27 cellular contexts compared by ENCODE assay signal in genomic region chr9:131169567-131169966, GRCh38.
"Had no signal": no experiment of that assay in that cellular context is flagged by ENCODE, and none has a peak within 500 bp of the region (broad histone marks: within the 10 kb centered on the region; RNA-seq: fewer than 3 reads in every experiment).

No MANE protein-coding gene starts in this region.

- H3K4me3 ChIP-seq: heart left ventricle, psoas muscle, sigmoid colon, transverse colon had no signal

- H3K9me3 ChIP-seq: heart left ventricle, psoas muscle, sigmoid colon, transverse colon had no signal

- H3K9ac ChIP-seq: parathyroid adenoma had no signal

- H3K4me1 ChIP-seq: parathyroid adenoma, psoas muscle had no signal

- H2AFZ ChIP-seq: parathyroid adenoma had no signal

- ATAC-seq: esophagus mucosa; heart left ventricle; left colon; psoas muscle; stimulated activated naive B cell treated with anti-CD40 and anti-IgM and Interleukin-4, amounts not matched to agents 10 μg/mL and 1 μg/mL and 100 μg/mL, for 72 hours; T-helper 17 cell had no signal

- H3K27ac ChIP-seq: heart left ventricle, parathyroid adenoma, psoas muscle, sigmoid colon, transverse colon had no signal

- H3K27me3 ChIP-seq: heart left ventricle, sigmoid colon, transverse colon had no signal

- DNase-seq: activated CD4-positive, alpha-beta memory T cell treated with anti-CD3 and anti-CD28 coated beads for 36 hours; activated CD4-positive, alpha-beta T cell treated with anti-CD3 and anti-CD28 coated beads, Interleukin-2, amount 10 ng/mL, durations not matched to agents 24 days and 14 days; activated CD4-positive, CD25-positive, alpha-beta regulatory T cell treated with anti-CD3 and anti-CD28 coated beads, Interleukin-2, amount 50 U/mL, for 72 hours; activated effector memory CD4-positive, alpha-beta T cell treated with anti-CD3 and anti-CD28 coated beads, Interleukin-2, amount 50 U/mL, for 16 hours; activated naive CD4-positive, alpha-beta T cell treated with anti-CD3 and anti-CD28 coated beads for 36 hours; amygdala; caudate nucleus; foreskin fibroblast; heart left ventricle; hypothalamus; immature natural killer cell; kidney; left colon; mammary epithelial cell; naive B cell; nucleus accumbens; psoas muscle; sigmoid colon; small intestine; stimulated activated CD4-positive, alpha-beta T cell treated with anti-CD3 and anti-CD28 coated beads, Interleukin-4, amount 100 ng/mL, for 24 hours; stimulated activated CD8-positive, alpha-beta memory T cell treated with anti-CD3 and anti-CD28 coated beads, Interleukin-4, amount 100 ng/mL, for 48 hours; stimulated activated naive B cell treated with anti-CD40 and anti-IgM and Interleukin-4, amounts not matched to agents 10 μg/mL and 1 μg/mL and 100 μg/mL, for 72 hours; T-helper 17 cell; T1000; transverse colon had no signal

- H3K79me2 ChIP-seq: parathyroid adenoma had no signal

- FAIRE-seq: kidney, small intestine had no signal
